8 cellular contexts compared by ENCODE assay signal in genomic region chr19:58575183-58576041, GRCh38. TPM values are rescaled to one million over a fixed set of nuclear protein-coding genes. Genes with fewer than 3 reads are reported as not detected.
DNase-seq lines count a peak whose midpoint lies in the region; ATAC-seq, FAIRE-seq and TF ChIP-seq lines count a peak whose summit lies in the region.

No MANE protein-coding gene starts in this region.

- TF ChIP-seq EP300 in HepG2 (IDR thresholded peaks at IDR 0.05; ENCODE audit: low read depth in 2 of 2, low read length in 2 of 2) (no peak), HepG2 (CRISPR knock-in tag; IDR thresholded peaks at IDR 0.05; ENCODE audit: borderline replicate concordance) (no peak)

- POLR2A ChIA-PET in HepG2 (lab: Yijun Ruan, JAX): interaction anchor here (0.7 to 2.5 kb wide), 9 partner anchors 9 to 213 kb away, joined by 3 to 30 read pairs (median 5); partner anchors contain the start of genes TRIM28, UBE2M, ZBTB45 and ZNF324B

- TF ChIP-seq RAD21 in HepG2 (CRISPR knock-in tag; IDR thresholded peaks at IDR 0.05): peak; percentile 46; the same call in 1 of the 2 replicates

- no peaks in the 10 kb centered on the region for H4K20me1 ChIP-seq in HepG2 (ENCODE audit: insufficient read depth, low read length)

- DNase-seq in choroid plexus epithelial cell (ENCODE audit: low read depth) (peak; percentile 94), HepG2 (ENCODE audit: low spot score) (peak; percentile 83), NCI-H1930 (lab: John Stamatoyannopoulos, UW) (no peak)
- peak; percentile 67 to 79 for DNase-seq in stimulated activated CD4-positive, alpha-beta T cell treated with anti-CD3 and anti-CD28 coated beads, Interleukin-4, amount 100 ng/mL, for 48 hours (ENCODE audit: low read depth in 2 of 2)

- TF ChIP-seq POLR2A in GM18951 (IDR thresholded peaks at IDR 0.05; ENCODE audit: extremely low read depth, insufficient read depth, insufficient read length) (peak; percentile 84), HepG2 (IDR thresholded peaks at IDR 0.05; ENCODE audit: insufficient read depth in 1 of 2, low read depth in 2 of 2, low read length in 2 of 2) (peak; percentile 75 to 95)

- CTCF ChIA-PET in HepG2 (lab: Yijun Ruan, JAX; ENCODE audit: low intra/inter-chr PET ratio, low total read pairs): no interaction called here

- in situ Hi-C loops in GM18951 (cut with MboI; ENCODE audit: low sequenced_read_pairs, unreplicated experiment): no loop called here
- in situ Hi-C loops in HepG2 (cut with HindIII; ENCODE audit: extremely low pct_ligation_motif_present, low pct_unique_long_range_greater_than_20kb): no loop called here

- no peak overlapping the region for H2AFZ ChIP-seq in HepG2 (ENCODE audit: low read length)

- peaks cover 4% of the 10 kb centered on the region for H3K79me2 ChIP-seq in HepG2 (ENCODE audit: insufficient read depth, low read length)

- H3K36me3 ChIP-seq in HepG2 (replicated peaks in 1 of 2; ENCODE audit: control insufficient read depth in 1 of 2, insufficient read depth in 2 of 2, low read length in 2 of 2): peaks cover 0 to 1% of the 10 kb centered on the region in 2 experiments; a peak in 1 of 5 replicates

- H3K9ac ChIP-seq in HepG2 (ENCODE audit: insufficient read depth, low read depth, low read length): peak overlapping the region; percentile 81

- no peaks in the 10 kb centered on the region for H3K27me3 ChIP-seq in HepG2 (ENCODE audit: control insufficient read depth in 1 of 2, insufficient read depth in 2 of 2, low read length in 2 of 2)

- H3K9me3 ChIP-seq in HepG2 (ENCODE audit: low read length): no peaks in the 10 kb centered on the region

- 2% methylated on average over 15 of the region's 66 CpGs for WGBS in HepG2 (ENCODE audit: low lambda C conversion rate)

- TSS peak; percentile 61 for BruUV-seq in HepG2 (replicated peaks; lab: Mats Ljungman, UMichigan)

- peak; percentile 43 for ATAC-seq in HG03175 (IDR thresholded peaks at IDR 0.05; ENCODE audit: unreplicated experiment)
- peak; percentile 80 for ATAC-seq in HepG2

- H3K4me1 ChIP-seq in HepG2 (ENCODE audit: insufficient read depth, low read length): peaks cover 20% of the 10 kb centered on the region

- H3K4me3 ChIP-seq in WI38 (ENCODE audit: low read depth, low read length) (peak overlapping the region; percentile 77), choroid plexus epithelial cell (ENCODE audit: low read depth, low read length) (peak overlapping the region; percentile 91), HepG2 (replicated peaks in 1 of 3; ENCODE audit: insufficient read depth in 1 of 3, low read depth in 2 of 3, low read length in 3 of 3) (peak overlapping the region; percentile 72 to 86 (median 83))

- TF ChIP-seq CTCF in 22Rv1 (IDR thresholded peaks at IDR 0.05) (no peak), WI38 (IDR thresholded peaks at IDR 0.05; ENCODE audit: low read depth, low read length) (no peak), choroid plexus epithelial cell (conservative IDR thresholded peaks at IDR 0.05; ENCODE audit: low read depth, low read length) (peak; percentile 28), HepG2 (CRISPR knock-in tag; IDR thresholded peaks at IDR 0.05) (peak; percentile 31; the same call in 1 of the 2 replicates)

- intact Hi-C loops in HepG2 (cut with micrococcal nuclease; ENCODE audit: unreplicated experiment): no loop called here

- H3K27ac ChIP-seq in 22Rv1 (peak overlapping the region; percentile 97), HepG2 (ENCODE audit: extremely low read length, insufficient read depth, low read length) (peak overlapping the region; percentile 82)

- FAIRE-seq in HepG2 (lab: Jason Lieb, UNC): peak; percentile 82

- peak overlapping the region; percentile 95 for H3K4me2 ChIP-seq in HepG2 (ENCODE audit: low read depth, low read length)

RNA-seq across cellular contexts. Expression of gene MZF1, which starts 2.3 kb away (rescaled TPM):
- 1.3 and 3.1 TPM in 2 replicates for total RNA-seq in HepG2 (2016; rRNA removed; fragmentation: Illumina TruSeq; extraction: Trizol)
- total RNA-seq in HepG2 (2016; cell fraction: cytosol; rRNA removed; fragmentation: Illumina TruSeq; extraction: Trizol; ENCODE audit: low read depth): 0.97 and 1.1 TPM in 2 replicates
- 1.0 and 3.4 TPM in 2 replicates for total RNA-seq in HepG2 (2016; cell fraction: insoluble cytoplasmic fraction; rRNA removed; fragmentation: Illumina TruSeq; extraction: Trizol)
- 1.1 and 1.4 TPM in 2 replicates for total RNA-seq in HepG2 (2016; cell fraction: membrane; rRNA removed; fragmentation: Illumina TruSeq; extraction: Trizol)
- 3.8 and 4.3 TPM in 2 replicates for total RNA-seq in HepG2 (2016; cell fraction: nucleus; rRNA removed; fragmentation: Illumina TruSeq; extraction: Trizol)
- 8.1 and 10.0 TPM in 2 replicates for polyA plus RNA-seq in HepG2 (2011; rRNA removed)
- polyA plus RNA-seq in HepG2 (2011; cell fraction: cytosol; rRNA removed): 3.4 and 6.6 TPM in 2 replicates
- 73.5 and 84.6 TPM in 2 replicates for polyA plus RNA-seq in HepG2 (2011; cell fraction: nucleus; rRNA removed)
- 4.8 and 6.6 TPM in 2 replicates for polyA plus RNA-seq in HepG2 (2012)
- 0.12 and 0.23 TPM in 2 replicates for polyA plus RNA-seq in HepG2 (2016; cell fraction: cytosol; fragmentation: Illumina TruSeq; extraction: Trizol; ENCODE audit: low read depth)
- polyA plus RNA-seq in HepG2 (2016; cell fraction: insoluble cytoplasmic fraction; fragmentation: Illumina TruSeq; extraction: Trizol; ENCODE audit: low read depth): 1.3 and 1.5 TPM in 2 replicates
- 0.18 and 0.57 TPM in 2 replicates for polyA plus RNA-seq in HepG2 (2016; cell fraction: membrane; fragmentation: Illumina TruSeq; extraction: Trizol; ENCODE audit: low read depth)
- polyA plus RNA-seq in HepG2 (2016; cell fraction: nucleus; fragmentation: Illumina TruSeq; extraction: Trizol; ENCODE audit: insufficient read depth, low read depth): 15.9 and 16.0 TPM in 2 replicates
- 12.8 and 32.3 TPM in 2 replicates for polyA minus RNA-seq in HepG2 (2011; rRNA and poly(A)+ RNA removed; ENCODE audit: low replicate concordance)
- 1.9 and 3.2 TPM in 2 replicates for polyA minus RNA-seq in HepG2 (2011; cell fraction: cytosol; rRNA and poly(A)+ RNA removed)
- 11.1 and 11.8 TPM in 2 replicates for polyA minus RNA-seq in HepG2 (2011; cell fraction: nucleus; rRNA and poly(A)+ RNA removed)

RNA-seq across cellular contexts. Expression of gene UBE2M, which starts 17.0 kb away (rescaled TPM):
- total RNA-seq in HepG2 (2016; rRNA removed; fragmentation: Illumina TruSeq; extraction: Trizol): 29.5 and 36.2 TPM in 2 replicates
- 14.2 and 15.5 TPM in 2 replicates for total RNA-seq in HepG2 (2016; cell fraction: cytosol; rRNA removed; fragmentation: Illumina TruSeq; extraction: Trizol; ENCODE audit: low read depth)
- total RNA-seq in HepG2 (2016; cell fraction: insoluble cytoplasmic fraction; rRNA removed; fragmentation: Illumina TruSeq; extraction: Trizol): 25.4 and 36.1 TPM in 2 replicates
- 26.0 and 30.0 TPM in 2 replicates for total RNA-seq in HepG2 (2016; cell fraction: membrane; rRNA removed; fragmentation: Illumina TruSeq; extraction: Trizol)
- total RNA-seq in HepG2 (2016; cell fraction: nucleus; rRNA removed; fragmentation: Illumina TruSeq; extraction: Trizol): 14.4 and 19.6 TPM in 2 replicates
- 50.3 and 55.5 TPM in 2 replicates for polyA plus RNA-seq in HepG2 (2011; rRNA removed)
- 32.0 and 34.7 TPM in 2 replicates for polyA plus RNA-seq in HepG2 (2011; cell fraction: cytosol; rRNA removed)
- 59.9 and 61.9 TPM in 2 replicates for polyA plus RNA-seq in HepG2 (2011; cell fraction: nucleus; rRNA removed)
- 47.3 and 47.7 TPM in 2 replicates for polyA plus RNA-seq in HepG2 (2012)
- 22.8 and 27.9 TPM in 2 replicates for polyA plus RNA-seq in HepG2 (2016; cell fraction: cytosol; fragmentation: Illumina TruSeq; extraction: Trizol; ENCODE audit: low read depth)
- polyA plus RNA-seq in HepG2 (2016; cell fraction: insoluble cytoplasmic fraction; fragmentation: Illumina TruSeq; extraction: Trizol; ENCODE audit: low read depth): 54.2 and 62.5 TPM in 2 replicates
- polyA plus RNA-seq in HepG2 (2016; cell fraction: membrane; fragmentation: Illumina TruSeq; extraction: Trizol; ENCODE audit: low read depth): 30.4 and 40.6 TPM in 2 replicates
- 53.2 and 66.7 TPM in 2 replicates for polyA plus RNA-seq in HepG2 (2016; cell fraction: nucleus; fragmentation: Illumina TruSeq; extraction: Trizol; ENCODE audit: insufficient read depth, low read depth)
- polyA minus RNA-seq in HepG2 (2011; rRNA and poly(A)+ RNA removed; ENCODE audit: low replicate concordance): 39.7 and 154 TPM in 2 replicates
- 26.9 and 27.3 TPM in 2 replicates for polyA minus RNA-seq in HepG2 (2011; cell fraction: cytosol; rRNA and poly(A)+ RNA removed)
- polyA minus RNA-seq in HepG2 (2011; cell fraction: nucleus; rRNA and poly(A)+ RNA removed): 20.8 and 23.0 TPM in 2 replicates

RNA-seq across cellular contexts. Expression of gene CHMP2A, which starts 20.5 kb away (rescaled TPM):
- 55.0 and 70.9 TPM in 2 replicates for total RNA-seq in HepG2 (2016; rRNA removed; fragmentation: Illumina TruSeq; extraction: Trizol)
- total RNA-seq in HepG2 (2016; cell fraction: cytosol; rRNA removed; fragmentation: Illumina TruSeq; extraction: Trizol; ENCODE audit: low read depth): 45.6 and 61.8 TPM in 2 replicates
- 56.2 and 72.4 TPM in 2 replicates for total RNA-seq in HepG2 (2016; cell fraction: insoluble cytoplasmic fraction; rRNA removed; fragmentation: Illumina TruSeq; extraction: Trizol)
- 35.3 and 50.0 TPM in 2 replicates for total RNA-seq in HepG2 (2016; cell fraction: membrane; rRNA removed; fragmentation: Illumina TruSeq; extraction: Trizol)
- total RNA-seq in HepG2 (2016; cell fraction: nucleus; rRNA removed; fragmentation: Illumina TruSeq; extraction: Trizol): 22.1 and 25.7 TPM in 2 replicates
- polyA plus RNA-seq in HepG2 (2011; rRNA removed): 49.7 and 51.4 TPM in 2 replicates
- 61.9 and 66.7 TPM in 2 replicates for polyA plus RNA-seq in HepG2 (2011; cell fraction: cytosol; rRNA removed)
- 108 and 113 TPM in 2 replicates for polyA plus RNA-seq in HepG2 (2011; cell fraction: nucleus; rRNA removed)
- 41.7 and 46.0 TPM in 2 replicates for polyA plus RNA-seq in HepG2 (2012)
- polyA plus RNA-seq in HepG2 (2016; cell fraction: cytosol; fragmentation: Illumina TruSeq; extraction: Trizol; ENCODE audit: low read depth): 56.7 and 73.4 TPM in 2 replicates
- 88.0 and 94.2 TPM in 2 replicates for polyA plus RNA-seq in HepG2 (2016; cell fraction: insoluble cytoplasmic fraction; fragmentation: Illumina TruSeq; extraction: Trizol; ENCODE audit: low read depth)
- polyA plus RNA-seq in HepG2 (2016; cell fraction: membrane; fragmentation: Illumina TruSeq; extraction: Trizol; ENCODE audit: low read depth): 38.7 and 48.0 TPM in 2 replicates
- polyA plus RNA-seq in HepG2 (2016; cell fraction: nucleus; fragmentation: Illumina TruSeq; extraction: Trizol; ENCODE audit: insufficient read depth, low read depth): 55.6 and 56.2 TPM in 2 replicates
- polyA minus RNA-seq in HepG2 (2011; rRNA and poly(A)+ RNA removed; ENCODE audit: low replicate concordance): 46.3 and 131 TPM in 2 replicates
- 25.4 and 27.7 TPM in 2 replicates for polyA minus RNA-seq in HepG2 (2011; cell fraction: cytosol; rRNA and poly(A)+ RNA removed)
- 21.0 and 24.5 TPM in 2 replicates for polyA minus RNA-seq in HepG2 (2011; cell fraction: nucleus; rRNA and poly(A)+ RNA removed)

RNA-seq across cellular contexts. Expression of gene TRIM28, which starts 31.5 kb away (rescaled TPM):
- 302 and 361 TPM in 2 replicates for total RNA-seq in HepG2 (2016; rRNA removed; fragmentation: Illumina TruSeq; extraction: Trizol)
- 29.3 and 34.8 TPM in 2 replicates for total RNA-seq in HepG2 (2016; cell fraction: cytosol; rRNA removed; fragmentation: Illumina TruSeq; extraction: Trizol; ENCODE audit: low read depth)
- 282 and 373 TPM in 2 replicates for total RNA-seq in HepG2 (2016; cell fraction: insoluble cytoplasmic fraction; rRNA removed; fragmentation: Illumina TruSeq; extraction: Trizol)
- total RNA-seq in HepG2 (2016; cell fraction: membrane; rRNA removed; fragmentation: Illumina TruSeq; extraction: Trizol): 118 and 119 TPM in 2 replicates
- 266 and 307 TPM in 2 replicates for total RNA-seq in HepG2 (2016; cell fraction: nucleus; rRNA removed; fragmentation: Illumina TruSeq; extraction: Trizol)
- polyA plus RNA-seq in HepG2 (2011; rRNA removed): 439 and 461 TPM in 2 replicates
- 192 and 284 TPM in 2 replicates for polyA plus RNA-seq in HepG2 (2011; cell fraction: cytosol; rRNA removed)
- 913 and 1,149 TPM in 2 replicates for polyA plus RNA-seq in HepG2 (2011; cell fraction: nucleus; rRNA removed)
- polyA plus RNA-seq in HepG2 (2012): 400 and 525 TPM in 2 replicates
- polyA plus RNA-seq in HepG2 (2016; cell fraction: cytosol; fragmentation: Illumina TruSeq; extraction: Trizol; ENCODE audit: low read depth): 31.8 and 43.0 TPM in 2 replicates
- 296 and 460 TPM in 2 replicates for polyA plus RNA-seq in HepG2 (2016; cell fraction: insoluble cytoplasmic fraction; fragmentation: Illumina TruSeq; extraction: Trizol; ENCODE audit: low read depth)
- polyA plus RNA-seq in HepG2 (2016; cell fraction: membrane; fragmentation: Illumina TruSeq; extraction: Trizol; ENCODE audit: low read depth): 94.7 and 105 TPM in 2 replicates
- polyA plus RNA-seq in HepG2 (2016; cell fraction: nucleus; fragmentation: Illumina TruSeq; extraction: Trizol; ENCODE audit: insufficient read depth, low read depth): 574 and 592 TPM in 2 replicates
- 1,983 and 2,170 TPM in 2 replicates for polyA minus RNA-seq in HepG2 (2011; rRNA and poly(A)+ RNA removed; ENCODE audit: low replicate concordance)
- polyA minus RNA-seq in HepG2 (2011; cell fraction: cytosol; rRNA and poly(A)+ RNA removed): 465 and 488 TPM in 2 replicates
- polyA minus RNA-seq in HepG2 (2011; cell fraction: nucleus; rRNA and poly(A)+ RNA removed): 351 and 419 TPM in 2 replicates

RNA-seq across cellular contexts. Expression of gene ZBTB45, which starts 55.8 kb away (rescaled TPM):
- 2.0 and 3.7 TPM in 2 replicates for total RNA-seq in HepG2 (2016; rRNA removed; fragmentation: Illumina TruSeq; extraction: Trizol)
- 1.0 and 1.1 TPM in 2 replicates for total RNA-seq in HepG2 (2016; cell fraction: cytosol; rRNA removed; fragmentation: Illumina TruSeq; extraction: Trizol; ENCODE audit: low read depth)
- 1.9 and 3.8 TPM in 2 replicates for total RNA-seq in HepG2 (2016; cell fraction: insoluble cytoplasmic fraction; rRNA removed; fragmentation: Illumina TruSeq; extraction: Trizol)
- total RNA-seq in HepG2 (2016; cell fraction: membrane; rRNA removed; fragmentation: Illumina TruSeq; extraction: Trizol): 2.8 TPM in 2 replicates
- total RNA-seq in HepG2 (2016; cell fraction: nucleus; rRNA removed; fragmentation: Illumina TruSeq; extraction: Trizol): 2.7 and 3.4 TPM in 2 replicates
- polyA plus RNA-seq in HepG2 (2011; rRNA removed): 3.0 and 3.2 TPM in 2 replicates
- polyA plus RNA-seq in HepG2 (2011; cell fraction: cytosol; rRNA removed): 1.7 and 2.6 TPM in 2 replicates
- 10.2 and 12.2 TPM in 2 replicates for polyA plus RNA-seq in HepG2 (2011; cell fraction: nucleus; rRNA removed)
- polyA plus RNA-seq in HepG2 (2012): 2.7 and 4.2 TPM in 2 replicates
- polyA plus RNA-seq in HepG2 (2016; cell fraction: cytosol; fragmentation: Illumina TruSeq; extraction: Trizol; ENCODE audit: low read depth): 0.78 and 0.83 TPM in 2 replicates
- polyA plus RNA-seq in HepG2 (2016; cell fraction: insoluble cytoplasmic fraction; fragmentation: Illumina TruSeq; extraction: Trizol; ENCODE audit: low read depth): 3.5 and 3.8 TPM in 2 replicates
- 2.0 and 2.4 TPM in 2 replicates for polyA plus RNA-seq in HepG2 (2016; cell fraction: membrane; fragmentation: Illumina TruSeq; extraction: Trizol; ENCODE audit: low read depth)
- polyA plus RNA-seq in HepG2 (2016; cell fraction: nucleus; fragmentation: Illumina TruSeq; extraction: Trizol; ENCODE audit: insufficient read depth, low read depth): 6.2 and 6.8 TPM in 2 replicates
- 6.6 and 8.8 TPM in 2 replicates for polyA minus RNA-seq in HepG2 (2011; rRNA and poly(A)+ RNA removed; ENCODE audit: low replicate concordance)
- polyA minus RNA-seq in HepG2 (2011; cell fraction: cytosol; rRNA and poly(A)+ RNA removed): 2.9 and 3.8 TPM in 2 replicates
- polyA minus RNA-seq in HepG2 (2011; cell fraction: nucleus; rRNA and poly(A)+ RNA removed): 7.0 and 7.3 TPM in 2 replicates

Comparison
In these comparisons a context has a peak if more than half of its experiments do, and no peak if none do; other contexts are left out.
1. CTCF ChIP-seq: peak in choroid plexus epithelial cell (single experiment) and HepG2 (single experiment); none in 22Rv1 (single experiment) and WI38 (single experiment).
2. DNase-seq: peak in choroid plexus epithelial cell (single experiment), HepG2 (single experiment) and stimulated activated CD4-positive, alpha-beta T cell treated with anti-CD3 and anti-CD28 coated beads, Interleukin-4, amount 100 ng/mL, for 48 hours (2 of 2); none in NCI-H1930 (0 of 2).
3. Peak in every context shown above with its lines, with median percentiles within 50 percentile points of each other: H3K4me3 ChIP-seq.